ENCODE assay signal across 8 cellular contexts in genomic region chr5:220008-220407, GRCh38. TPM values are rescaled to one million over a fixed set of nuclear protein-coding genes. Genes with fewer than 3 reads are reported as not detected.
DNase-seq lines count a peak whose midpoint lies in the region; ATAC-seq, FAIRE-seq and TF ChIP-seq lines count a peak whose summit lies in the region.

No MANE protein-coding gene starts in this region.

- H3K4me3 ChIP-seq in AG04449 (ENCODE audit: low read depth, low read length) (peak overlapping the region; percentile 83), liver (ENCODE audit: low read depth in 1 of 3, low read length in 3 of 3) (peak overlapping the region; percentile 67 to 99 (median 92))

- peak; percentile 27 for ATAC-seq in GM21367 (IDR thresholded peaks at IDR 0.05; ENCODE audit: unreplicated experiment)

- peaks cover 54% of the 10 kb centered on the region for H3K4me1 Mint-ChIP-seq in activated CD4-positive, alpha-beta memory T cell treated with anti-CD3 and anti-CD28 coated beads for 36 hours (ENCODE audit: low read depth)

- no peaks in the 10 kb centered on the region for H3K9me3 Mint-ChIP-seq in activated CD4-positive, alpha-beta memory T cell treated with anti-CD3 and anti-CD28 coated beads for 36 hours

- H3K9ac ChIP-seq in liver (ENCODE audit: low read depth in 1 of 2, low read length in 2 of 2) = peak overlapping the region; percentile 81 to 97

- peaks cover 2 to 11% (median 5%) of the 10 kb centered on the region in 4 donors for H3K36me3 ChIP-seq in liver (ENCODE audit: control insufficient read depth in 4 of 4, insufficient read depth in 3 of 4, low read depth in 1 of 4, low read length in 3 of 4)

- H3K9me3 ChIP-seq in liver (ENCODE audit: control insufficient read depth in 4 of 4, low read length in 3 of 4) = no peaks in the 10 kb centered on the region

- peak overlapping the region; percentile 90 for H3K27ac Mint-ChIP-seq in activated CD4-positive, alpha-beta memory T cell treated with anti-CD3 and anti-CD28 coated beads for 36 hours

- TF ChIP-seq RAD21 in liver (IDR thresholded peaks at IDR 0.05) = no peak

- peaks cover 0 to 29% (median 14%) of the 10 kb centered on the region in 4 donors for H3K4me1 ChIP-seq in liver (ENCODE audit: control insufficient read depth in 4 of 4, insufficient read depth in 4 of 4, low read length in 3 of 4)

- POLR2A ChIA-PET in AG04449 (lab: Yijun Ruan, JAX) = interaction anchor here (0.6 kb wide), 1 partner anchor 27 kb away, joined by 3 read pairs; no protein-coding TSS in a partner anchor
- POLR2A ChIA-PET in activated CD4-positive, alpha-beta memory T cell treated with anti-CD3 and anti-CD28 coated beads for 36 hours (lab: Charles Lee) = interaction anchor here (1.0 to 1.5 kb wide), 2 partner anchors 13 to 32 kb away, joined by 3 to 4 read pairs; no protein-coding TSS in a partner anchor

- H3K36me3 Mint-ChIP-seq in activated CD4-positive, alpha-beta memory T cell treated with anti-CD3 and anti-CD28 coated beads for 36 hours = peaks cover 11% of the 10 kb centered on the region

- H3K27ac ChIP-seq in liver (ENCODE audit: low read depth in 1 of 2, low read length in 2 of 2) = peak overlapping the region; percentile 86 to 95

- no peaks in the 10 kb centered on the region for H3K27me3 ChIP-seq in liver (ENCODE audit: control insufficient read depth in 4 of 4, insufficient read depth in 4 of 4, low read length in 3 of 4)

- CTCF ChIA-PET in AG04449 (lab: Yijun Ruan, JAX) = interaction anchor here (3.1 kb wide), 1 partner anchor 31 kb away, joined by 13 read pairs; no protein-coding TSS in a partner anchor
- CTCF ChIA-PET in activated CD4-positive, alpha-beta memory T cell treated with anti-CD3 and anti-CD28 coated beads for 36 hours (lab: Charles Lee) = interaction anchor here (3.6 kb wide), 1 partner anchor 32 kb away, joined by 20 read pairs; no protein-coding TSS in a partner anchor

- peak overlapping the region; percentile 92 for H3K4me3 Mint-ChIP-seq in activated CD4-positive, alpha-beta memory T cell treated with anti-CD3 and anti-CD28 coated beads for 36 hours

- no peaks in the 10 kb centered on the region for H3K27me3 Mint-ChIP-seq in activated CD4-positive, alpha-beta memory T cell treated with anti-CD3 and anti-CD28 coated beads for 36 hours

- FAIRE-seq in urothelium cell line (lab: Jason Lieb, UNC) = no peak

- intact Hi-C loops in activated CD4-positive, alpha-beta memory T cell treated with anti-CD3 and anti-CD28 coated beads for 36 hours (cut with micrococcal nuclease) = no loop called here

- TF ChIP-seq CTCF in AG04449 (IDR thresholded peaks at IDR 0.05; ENCODE audit: insufficient read depth, low read length, missing control alignments) (no peak), liver (IDR thresholded peaks at IDR 0.05; ENCODE audit: low read depth, low read length, missing input control) (no peak)

- DNase-seq in AG04449 (ENCODE audit: low read depth, low spot score) = no peak
- no peak for DNase-seq in activated CD4-positive, alpha-beta memory T cell treated with anti-CD3 and anti-CD28 coated beads for 36 hours
- no peak for DNase-seq in superior temporal gyrus (ENCODE audit: extremely low spot score)
- DNase-seq in DMS114 treated with DMSO at 0.1 percent for 48 hours (lab: John Stamatoyannopoulos, UW; ENCODE audit: unreplicated experiment) = no peak
- no peak for DNase-seq in NCI-H446 treated with DMSO at 0.1 percent for 48 hours (lab: John Stamatoyannopoulos, UW)
- no peak for DNase-seq in urothelium cell line (ENCODE audit: low spot score)

- WGBS in liver = 3% methylated on average over 3 of the region's 3 CpGs

TF ChIP-seq in liver, 16 proteins besides CTCF, POLR2A, EP300 and RAD21:
- no peak for TF ChIP-seq NR2F2 (IDR thresholded peaks at IDR 0.05)
- no peak for TF ChIP-seq YY1 (IDR thresholded peaks at IDR 0.05)
- TF ChIP-seq HNF4A (conservative IDR thresholded peaks at IDR 0.05) = no peak
- TF ChIP-seq TAF1 (conservative IDR thresholded peaks at IDR 0.05) = no peak
- TF ChIP-seq FOXA1 (IDR thresholded peaks at IDR 0.05) = no peak
- no peak for TF ChIP-seq HNF4G (IDR thresholded peaks at IDR 0.05)
- TF ChIP-seq, protein P1, sequence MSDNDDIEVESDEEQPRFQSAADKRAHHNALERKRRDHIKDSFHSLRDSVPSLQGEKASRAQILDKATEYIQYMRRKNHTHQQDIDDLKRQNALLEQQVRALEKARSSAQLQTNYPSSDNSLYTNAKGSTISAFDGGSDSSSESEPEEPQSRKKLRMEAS (IDR thresholded peaks at IDR 0.05) = no peak
- no peak for TF ChIP-seq RXRA (IDR thresholded peaks at IDR 0.05)
- TF ChIP-seq FOXA2 (IDR thresholded peaks at IDR 0.05) = no peak
- no peak for TF ChIP-seq EGR1 (IDR thresholded peaks at IDR 0.05; ENCODE audit: low read depth in 2 of 2)

RNA-seq across cellular contexts. Expression of gene SDHA, which starts 1.9 kb away (rescaled TPM):
- total RNA-seq in activated CD4-positive, alpha-beta memory T cell treated with anti-CD3 and anti-CD28 coated beads for 36 hours = 100 to 1,000 TPM; 142 to 143 TPM
- total RNA-seq in liver = 100 to 1,000 TPM in 1 of 2 donors, 10 to 100 TPM in 1; 79.2 to 172 TPM
- 100 to 1,000 TPM; 147 to 215 TPM for polyA plus RNA-seq in liver

RNA-seq across cellular contexts. Expression of gene CCDC127, which starts 2.1 kb away (rescaled TPM):
- total RNA-seq in activated CD4-positive, alpha-beta memory T cell treated with anti-CD3 and anti-CD28 coated beads for 36 hours = 1 to 10 TPM; 4.3 to 5.0 TPM
- total RNA-seq in liver = 1 to 10 TPM; 1.9 to 2.3 TPM
- 1 to 10 TPM; 1.1 to 2.6 TPM for polyA plus RNA-seq in liver

RNA-seq across cellular contexts. Expression of gene LRRC14B, which starts 28.7 kb away (rescaled TPM):
- total RNA-seq in activated CD4-positive, alpha-beta memory T cell treated with anti-CD3 and anti-CD28 coated beads for 36 hours = not detected
- under 1 TPM in 1 of 2 donors, not detected in 1; 0.09 TPM for total RNA-seq in liver
- polyA plus RNA-seq in liver = not detected

RNA-seq across cellular contexts. Expression of gene PDCD6, which starts 51.4 kb away (rescaled TPM):
- 10 to 100 TPM; 81.6 to 83.8 TPM for total RNA-seq in activated CD4-positive, alpha-beta memory T cell treated with anti-CD3 and anti-CD28 coated beads for 36 hours
- 10 to 100 TPM; 36.1 to 60.9 TPM for total RNA-seq in liver
- polyA plus RNA-seq in liver = 10 to 100 TPM; 55.4 to 63.9 TPM
